ENCODE assay signal across 1 cellular context in the genomic region with DNA sequence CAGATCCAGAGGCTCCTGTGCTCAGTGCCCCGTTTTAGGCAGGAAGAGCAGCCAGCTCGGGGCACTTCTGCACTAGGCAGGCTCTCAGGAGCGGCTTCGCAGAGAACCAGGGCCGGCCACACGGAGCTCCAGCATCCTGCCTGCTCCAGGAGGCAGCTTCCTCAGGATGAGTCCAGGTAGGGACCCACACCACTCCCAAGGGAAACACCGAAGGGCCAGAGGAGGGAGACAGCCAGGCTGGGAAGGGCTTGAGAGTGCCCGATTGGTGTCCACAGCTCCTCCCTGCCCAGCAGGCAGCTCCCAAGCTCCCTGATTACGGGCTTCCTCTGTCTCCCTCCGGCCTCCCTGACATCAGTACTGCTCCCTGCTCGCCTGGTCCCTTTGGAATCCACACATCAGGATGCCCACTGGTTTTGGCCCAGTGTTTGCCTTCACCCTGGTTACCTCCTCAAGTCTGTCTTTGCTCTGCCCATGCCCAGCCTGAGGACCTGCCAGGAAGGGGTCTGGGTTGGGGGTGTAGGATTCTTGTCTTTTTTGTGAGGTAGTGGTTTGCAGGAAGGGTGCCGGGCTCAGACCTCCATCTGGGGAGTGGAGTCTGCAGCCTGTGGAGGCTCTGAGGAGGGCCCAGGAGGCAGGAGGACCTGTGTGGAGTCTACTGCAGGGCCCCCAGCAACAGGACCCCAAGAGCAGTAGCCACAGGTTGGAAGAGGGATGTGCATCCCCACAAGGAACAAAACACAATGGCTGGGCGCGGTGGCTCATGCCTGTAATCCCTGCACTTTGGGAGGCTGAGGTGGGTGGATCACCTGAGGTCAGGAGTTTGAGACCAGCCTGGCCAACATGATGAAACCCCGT.
TF ChIP-seq lines count a peak whose summit lies in the region.

No MANE protein-coding gene starts in this region.

TF ChIP-seq in HCT116, 20 proteins besides CTCF, POLR2A, EP300 and RAD21:
- no peak for TF ChIP-seq EZH2phosphoT487 (IDR thresholded peaks at IDR 0.05; ENCODE audit: borderline replicate concordance)
- no peak for TF ChIP-seq EGR1 (IDR thresholded peaks at IDR 0.05; ENCODE audit: low read depth)
TF ChIP-seq in HCT116: peak in this region for 0.
